ENCODE assay signal across 11 cellular contexts in the genomic region with DNA sequence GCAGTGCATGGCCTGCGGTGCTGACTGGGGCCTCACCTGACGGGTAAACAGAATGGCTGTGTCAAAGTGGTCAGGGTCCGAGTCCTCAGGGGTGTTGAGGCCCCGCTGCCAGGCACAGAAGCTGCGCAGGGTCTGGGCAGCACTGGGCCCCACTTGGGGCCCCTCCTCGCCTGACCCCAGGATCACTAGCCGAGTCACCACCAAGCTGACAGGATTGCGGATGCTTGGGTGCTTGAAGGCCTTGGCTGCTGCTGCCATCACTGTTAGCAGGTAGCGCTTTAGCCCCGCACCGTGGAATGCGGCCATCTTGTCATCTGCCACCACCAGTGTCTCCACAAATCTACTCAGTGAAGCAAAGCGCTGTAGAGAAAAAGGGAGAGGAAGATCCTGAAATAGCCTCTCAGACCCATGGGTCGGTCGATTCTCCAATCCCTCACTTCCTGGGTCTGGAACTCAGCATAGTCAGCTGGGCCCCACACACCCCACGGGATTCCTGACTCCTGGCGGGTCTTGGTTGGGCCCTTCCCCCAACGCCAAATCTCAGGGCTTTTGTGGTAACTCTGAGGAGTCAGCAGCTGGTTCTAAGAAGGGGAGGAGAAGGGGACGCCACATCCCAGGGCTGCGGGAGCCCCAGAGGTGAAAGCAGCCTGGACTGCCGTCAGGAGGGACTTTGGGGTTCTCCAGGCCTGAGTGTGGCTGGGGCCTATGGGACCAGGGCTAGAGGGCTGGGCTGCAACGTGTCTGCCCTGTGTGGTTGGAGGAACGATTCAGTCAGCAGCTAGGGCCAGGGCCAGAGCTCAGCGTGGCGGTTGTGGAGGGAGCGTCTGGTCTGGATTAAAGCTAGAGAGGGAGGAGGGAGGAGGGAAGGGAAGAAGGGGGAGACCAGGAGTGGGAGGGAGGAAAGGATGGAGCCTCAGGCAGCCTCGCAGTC. TPM values are rescaled to one million over a fixed set of nuclear protein-coding genes. Genes with fewer than 3 reads are reported as not detected.
DNase-seq lines count a peak whose midpoint lies in the region; ATAC-seq and TF ChIP-seq lines count a peak whose summit lies in the region.
"Had no signal": no experiment of that assay in that cellular context is flagged by ENCODE, and none has a peak within 500 bp of the region (broad histone marks: within the 10 kb centered on the region; RNA-seq: fewer than 3 reads in every experiment).

No MANE protein-coding gene starts in this region.

- no peak for TF ChIP-seq EP300 in esophagus muscularis mucosa (IDR thresholded peaks at IDR 0.05)

- H3K27ac ChIP-seq in breast epithelium (peak overlapping the region; percentile 97 to 98), esophagus muscularis mucosa (replicated peaks in 1 of 4) (peak overlapping the region; percentile 92 to 95 (median 94)), muscle layer of duodenum (ENCODE audit: low read length) (peak overlapping the region; percentile 85), aorta (ENCODE audit: low read depth in 1 of 2, low read length in 2 of 2) (no peak overlapping the region)

- peak; percentile 23 for ATAC-seq in aorta (ENCODE audit: low FRiP score)
- no peak for ATAC-seq in GM18868 (IDR thresholded peaks at IDR 0.05; ENCODE audit: unreplicated experiment)

- no peaks in the 10 kb centered on the region for H3K9me3 Mint-ChIP-seq in MCF 10A (ENCODE audit: unreplicated experiment)
- H3K9me3 Mint-ChIP-seq in progenitor cell of endocrine pancreas (ENCODE audit: low read depth): no peaks in the 10 kb centered on the region
- H3K9me3 Mint-ChIP-seq: CD4-positive, alpha-beta T cell had no signal

- H3K36me3 ChIP-seq in breast epithelium (no peaks in the 10 kb centered on the region), esophagus muscularis mucosa (peaks cover 0 to 51% (median 13%) of the 10 kb centered on the region in 4 donors), muscle layer of duodenum (ENCODE audit: control insufficient read depth in 1 of 2, insufficient read depth in 2 of 2, low read length in 2 of 2) (peaks cover 8 to 11% of the 10 kb centered on the region in 2 donors), aorta (ENCODE audit: control insufficient read depth in 1 of 2, insufficient read depth in 2 of 2, low read length in 1 of 2) (no peaks in the 10 kb centered on the region)

- H3K27me3 ChIP-seq in breast epithelium: no peaks in the 10 kb centered on the region
- H3K27me3 ChIP-seq in esophagus muscularis mucosa: no peaks in the 10 kb centered on the region
- H3K27me3 ChIP-seq in muscle layer of duodenum (ENCODE audit: low read depth, low read length): no peaks in the 10 kb centered on the region
- H3K27me3 ChIP-seq in aorta (ENCODE audit: control insufficient read depth in 1 of 2, insufficient read depth in 2 of 2, low read length in 1 of 2): no peaks in the 10 kb centered on the region

- H3K4me1 ChIP-seq in breast epithelium (peaks cover 20 to 27% of the 10 kb centered on the region in 2 donors), esophagus muscularis mucosa (peaks cover 36 to 91% (median 84%) of the 10 kb centered on the region in 4 donors), muscle layer of duodenum (ENCODE audit: control insufficient read depth in 1 of 2, insufficient read depth in 2 of 2, low read length in 2 of 2) (peaks cover 25 to 50% of the 10 kb centered on the region in 2 donors), aorta (ENCODE audit: control insufficient read depth in 1 of 2, insufficient read depth in 2 of 2, low read length in 2 of 2) (no peaks in the 10 kb centered on the region)

- TF ChIP-seq POLR2A in breast epithelium (IDR thresholded peaks at IDR 0.05) (no peak), esophagus muscularis mucosa (IDR thresholded peaks at IDR 0.05; ENCODE audit: low read depth) (no peak)

- POLR2A ChIA-PET in MCF 10A (lab: Yijun Ruan, JAX): interaction anchor here (1.3 to 2.9 kb wide), 2 partner anchors 9 to 193 kb away, joined by 4 to 11 read pairs; no protein-coding TSS in a partner anchor

- 53% methylated on average over 22 of the region's 27 CpGs for WGBS in esophagus muscularis mucosa
- WGBS in aorta, 2 donors: 74 to 78% methylated on average over 27 of the region's 27 CpGs

- H3K4me1 Mint-ChIP-seq in MCF 10A (ENCODE audit: insufficient read depth, unreplicated experiment) (peaks cover 54% of the 10 kb centered on the region), progenitor cell of endocrine pancreas (ENCODE audit: low read depth) (peaks cover 12% of the 10 kb centered on the region)

- TF ChIP-seq CTCF in breast epithelium (IDR thresholded peaks at IDR 0.05) (no peak), MCF 10A (IDR thresholded peaks at IDR 0.05; ENCODE audit: unreplicated experiment) (no peak), esophagus muscularis mucosa (IDR thresholded peaks at IDR 0.05) (no peak), progenitor cell of endocrine pancreas (IDR thresholded peaks at IDR 0.05; ENCODE audit: unreplicated experiment) (no peak)

- H3K4me3 Mint-ChIP-seq in MCF 10A (ENCODE audit: unreplicated experiment) (no peak overlapping the region), progenitor cell of endocrine pancreas (ENCODE audit: low read depth) (no peak overlapping the region)
- H3K4me3 Mint-ChIP-seq: CD4-positive, alpha-beta T cell had no signal

- H3K27ac Mint-ChIP-seq in MCF 10A (ENCODE audit: low read depth, unreplicated experiment) (no peak overlapping the region), progenitor cell of endocrine pancreas (no peak overlapping the region)

- CTCF ChIA-PET in MCF 10A (lab: Yijun Ruan, JAX): interaction anchor here (0.6 to 4.1 kb wide), 8 partner anchors 10 to 844 kb away, joined by 3 to 28 read pairs (median 5); a partner anchor contains a TSS

- DNase-seq in breast epithelium (ENCODE audit: low spot score in 2 of 2) (no peak), MCF 10A (ENCODE audit: unreplicated experiment) (no peak), esophagus muscularis mucosa (ENCODE audit: extremely low spot score) (no peak), aorta (peak; percentile 72 to 77), progenitor cell of endocrine pancreas (ENCODE audit: low spot score, unreplicated experiment) (no peak), NCI-H2171 (lab: John Stamatoyannopoulos, UW) (no peak)
- DNase-seq: CD4-positive, alpha-beta T cell; erythroblast had no signal

- no TSS peak for BruUV-seq in MCF 10A (replicated peaks; lab: Mats Ljungman, UMichigan)

- H3K27me3 Mint-ChIP-seq in MCF 10A (ENCODE audit: insufficient read depth, unreplicated experiment): no peaks in the 10 kb centered on the region
- peaks cover 3% of the 10 kb centered on the region for H3K27me3 Mint-ChIP-seq in progenitor cell of endocrine pancreas
- H3K27me3 Mint-ChIP-seq: CD4-positive, alpha-beta T cell had no signal

- no peaks in the 10 kb centered on the region for H3K9me3 ChIP-seq in breast epithelium
- no peaks in the 10 kb centered on the region for H3K9me3 ChIP-seq in esophagus muscularis mucosa
- no peaks in the 10 kb centered on the region for H3K9me3 ChIP-seq in muscle layer of duodenum (ENCODE audit: control insufficient read depth in 1 of 2, low read length in 2 of 2)
- no peaks in the 10 kb centered on the region for H3K9me3 ChIP-seq in aorta (ENCODE audit: control insufficient read depth, low read length)

- H3K4me3 ChIP-seq in breast epithelium (peak overlapping the region; percentile 47 to 69 (median 47)), esophagus muscularis mucosa (peak overlapping the region; percentile 44 to 57 (median 46)), muscle layer of duodenum (ENCODE audit: low read depth in 1 of 2, low read length in 2 of 2) (peak overlapping the region; percentile 60 to 68), aorta (ENCODE audit: low read length in 2 of 2) (no peak overlapping the region)

- H3K36me3 Mint-ChIP-seq in MCF 10A (ENCODE audit: insufficient read depth, unreplicated experiment): no peaks in the 10 kb centered on the region
- H3K36me3 Mint-ChIP-seq in progenitor cell of endocrine pancreas (ENCODE audit: insufficient read depth): no peaks in the 10 kb centered on the region

- intact Hi-C loops in breast epithelium (cut with DNase I; ENCODE audit: low total_unique reads): no loop called here
- intact Hi-C loops in MCF 10A (cut with micrococcal nuclease): no loop called here
- intact Hi-C loops in esophagus muscularis mucosa (cut with DNase I): loop anchor here (10.0 kb wide), 1 partner anchor 188 kb away; no protein-coding TSS in a partner anchor
- intact Hi-C loops in aorta (cut with DNase I): no loop called here

RNA-seq across cellular contexts. Expression of a gene that starts 2.1 kb away (rescaled TPM):
- total RNA-seq in breast epithelium: 10 to 100 TPM in 2 of 3 donors, 1 to 10 TPM in 1; 4.8 to 85.5 (median 24.6) TPM
- total RNA-seq in MCF 10A (2022): not detected in 2 replicates
- total RNA-seq in esophagus muscularis mucosa: 100 to 1,000 TPM in 1 of 4 donors, 10 to 100 TPM in 1, 1 to 10 TPM in 2; 2.5 to 126 (median 12.0) TPM
- total RNA-seq in aorta: 100 to 1,000 TPM in 1 of 2 donors, 10 to 100 TPM in 1; 78.9 to 207 TPM
- polyA plus RNA-seq in aorta: 1 to 10 TPM; 1.4 to 6.8 TPM
- 0.22 and 0.24 TPM in 2 replicates for total RNA-seq in progenitor cell of endocrine pancreas

RNA-seq across cellular contexts. Expression of a gene that starts 5.4 kb away (rescaled TPM):
- total RNA-seq in breast epithelium (100 to 1,000 TPM; 102 to 129 (median 116) TPM), MCF 10A (2022) (139 and 149 TPM in 2 replicates), esophagus muscularis mucosa (100 to 1,000 TPM in 3 of 4 donors, 10 to 100 TPM in 1; 68.5 to 131 (median 122) TPM), aorta (10 to 100 TPM; 55.3 to 63.4 TPM), progenitor cell of endocrine pancreas (98.2 and 103 TPM in 2 replicates)
- 10 to 100 TPM; 64.2 to 88.1 TPM for polyA plus RNA-seq in aorta

RNA-seq across cellular contexts. Expression of a gene that starts 18.3 kb away (rescaled TPM):
- total RNA-seq in breast epithelium (100 to 1,000 TPM in 1 of 3 donors, 10 to 100 TPM in 2; 40.3 to 153 (median 70.1) TPM), MCF 10A (2022) (1.0 and 2.1 TPM in 2 replicates), esophagus muscularis mucosa (100 to 1,000 TPM in 1 of 4 donors, 10 to 100 TPM in 3; 32.8 to 145 (median 47.4) TPM), aorta (10 to 100 TPM; 64.3 to 74.0 TPM), progenitor cell of endocrine pancreas (0.60 and 1.5 TPM in 2 replicates)
- 100 to 1,000 TPM in 1 of 2 donors, 10 to 100 TPM in 1; 35.7 to 154 TPM for polyA plus RNA-seq in aorta
- total RNA-seq: M059J had no signal

RNA-seq across cellular contexts. Expression of a gene that starts 19.5 kb away (rescaled TPM):
- total RNA-seq in breast epithelium (10 to 100 TPM; 23.4 to 41.3 (median 29.4) TPM), MCF 10A (2022) (50.0 and 51.7 TPM in 2 replicates), esophagus muscularis mucosa (10 to 100 TPM; 14.1 to 26.5 (median 21.8) TPM), aorta (10 to 100 TPM; 26.8 to 29.8 TPM), progenitor cell of endocrine pancreas (45.9 and 48.2 TPM in 2 replicates)
- polyA plus RNA-seq in aorta: 10 to 100 TPM; 13.9 to 23.1 TPM

RNA-seq across cellular contexts. Expression of a gene that starts 26.6 kb away (rescaled TPM):
- total RNA-seq in breast epithelium (not detected), MCF 10A (2022) (not detected in 2 replicates), esophagus muscularis mucosa (not detected), aorta (not detected), progenitor cell of endocrine pancreas (51.3 and 74.2 TPM in 2 replicates)
- polyA plus RNA-seq in aorta: 1 to 10 TPM in 1 of 2 donors, not detected in 1; 1.3 TPM
- total RNA-seq: CD4-positive, alpha-beta T cell; M059J had no signal

Comparison
In these comparisons a context has a peak if more than half of its experiments do, and no peak if none do; other contexts are left out.
1. RNA of a gene that starts 18.3 kb away (total RNA-seq): 64.3 to 74.0 TPM in aorta, 40.3 to 153 TPM in breast epithelium and 32.8 to 145 TPM in esophagus muscularis mucosa; 0.60 to 1.5 TPM in progenitor cell of endocrine pancreas and 1.0 to 2.1 TPM in MCF 10A; every median in the first group is over 10 times any median in the second.
2. DNase-seq: peak in aorta (2 of 2); none in breast epithelium (0 of 2), MCF 10A (single experiment), esophagus muscularis mucosa (single experiment), progenitor cell of endocrine pancreas (single experiment) and NCI-H2171 (single experiment).
3. H3K27ac ChIP-seq: peak in breast epithelium (2 of 2), esophagus muscularis mucosa (4 of 4) and muscle layer of duodenum (single experiment); none in aorta (0 of 2).
4. H3K4me3 ChIP-seq: peak in breast epithelium (3 of 3), esophagus muscularis mucosa (4 of 4) and muscle layer of duodenum (2 of 2); none in aorta (0 of 2).